8 cellular contexts compared by ENCODE assay signal in genomic region chr20:38460040-38460623, GRCh38. TPM values are rescaled to one million over a fixed set of nuclear protein-coding genes. Genes with fewer than 3 reads are reported as not detected.
DNase-seq lines count a peak whose midpoint lies in the region; ATAC-seq and TF ChIP-seq lines count a peak whose summit lies in the region.

No MANE protein-coding gene starts in this region.

- H3K27ac ChIP-seq in PC-3 (ENCODE audit: low read length) = peak overlapping the region; percentile 25; the same call in 1 of the 2 replicates

- peak overlapping the region; percentile 60 for H3K4me2 ChIP-seq in PC-3 (ENCODE audit: low read length)

- no peaks in the 10 kb centered on the region for H3K9me3 ChIP-seq in PC-3 (ENCODE audit: low read length)

- DNase-seq in NCI-H2196 (lab: John Stamatoyannopoulos, UW; ENCODE audit: unreplicated experiment) = peak; percentile 80
- DNase-seq in NCI-H2196 treated with DMSO at 0.1 percent for 48 hours (lab: John Stamatoyannopoulos, UW; ENCODE audit: unreplicated experiment) = no peak
- peak; percentile 91 for DNase-seq in PC-3
- DNase-seq in fibroblast of the aortic adventitia (ENCODE audit: low read depth) = peak; percentile 80
- DNase-seq in stromal cell of bone marrow (ENCODE audit: low read depth) = peak; percentile 30
- DNase-seq in stimulated activated CD8-positive, alpha-beta memory T cell treated with anti-CD3 and anti-CD28 coated beads, Interleukin-4, amount 100 ng/mL, for 48 hours = no peak

- POLR2A ChIA-PET in PC-3 (lab: Charles Lee; ENCODE audit: unreplicated experiment) = no interaction called here

- H3K27me3 ChIP-seq in PC-3 (ENCODE audit: low read length) = no peaks in the 10 kb centered on the region

- no peak for TF ChIP-seq CTCF in PC-3 (conservative IDR thresholded peaks at IDR 0.05; ENCODE audit: low read depth, low read length)
- TF ChIP-seq CTCF in fibroblast of the aortic adventitia (IDR thresholded peaks at IDR 0.05; ENCODE audit: insufficient read depth, low read length) = no peak

- H4K20me1 ChIP-seq in PC-3 (ENCODE audit: low read length) = no peaks in the 10 kb centered on the region

- H3K9me2 ChIP-seq in PC-3 (replicated peaks; ENCODE audit: low read length) = no peaks in the 10 kb centered on the region

- ATAC-seq in PC-3 = peak; percentile 98
- no peak for ATAC-seq in GM18870 (IDR thresholded peaks at IDR 0.05; ENCODE audit: unreplicated experiment)
- no peak for ATAC-seq in HG02623 (IDR thresholded peaks at IDR 0.05; ENCODE audit: unreplicated experiment)

- H2AFZ ChIP-seq in PC-3 (ENCODE audit: low read length) = no peak overlapping the region

- no TSS peak for BruUV-seq in PC-3 (replicated peaks; lab: Mats Ljungman, UMichigan)

- H3K4me3 ChIP-seq in PC-3 (ENCODE audit: low read length) (no peak overlapping the region), fibroblast of the aortic adventitia (ENCODE audit: low read depth, low read length) (no peak overlapping the region)

- peaks cover 10% of the 10 kb centered on the region for H3K4me1 ChIP-seq in PC-3 (ENCODE audit: insufficient read depth, low read length)

- H3K36me3 ChIP-seq in PC-3 (ENCODE audit: low read depth, low read length) = no peaks in the 10 kb centered on the region

- H3K9ac ChIP-seq in PC-3 (ENCODE audit: low read length) = no peak overlapping the region

- intact Hi-C loops in PC-3 (cut with micrococcal nuclease) = no loop called here

- no peaks in the 10 kb centered on the region for H3F3A ChIP-seq in PC-3 (ENCODE audit: low read length, unreplicated experiment)

- no peaks in the 10 kb centered on the region for H3K79me2 ChIP-seq in PC-3 (ENCODE audit: low read length)

- CTCF ChIA-PET in PC-3 (lab: Charles Lee) = interaction anchor here (0.7 kb wide), 1 partner anchor 11 kb away, joined by 12 read pairs; no protein-coding TSS in a partner anchor

RNA-seq across cellular contexts. Expression of gene RALGAPB, which starts 12.5 kb away (rescaled TPM):
- total RNA-seq in PC-3 (2014; rRNA removed) (28.0 and 30.4 TPM in 2 replicates), fibroblast of the aortic adventitia (ENCODE audit: low replicate concordance) (48.7 and 49.0 TPM in 2 replicates)

RNA-seq across cellular contexts. Expression of gene SNHG17, which starts 25.0 kb away (rescaled TPM):
- total RNA-seq in PC-3 (2014; rRNA removed) (52.0 and 62.0 TPM in 2 replicates), fibroblast of the aortic adventitia (ENCODE audit: low replicate concordance) (7.4 and 8.4 TPM in 2 replicates)

Comparison
In these comparisons a context has a peak if more than half of its experiments do, and no peak if none do; other contexts are left out.
1. DNase-seq: peak in NCI-H2196 (single experiment), PC-3 (single experiment), fibroblast of the aortic adventitia (single experiment) and stromal cell of bone marrow (single experiment); none in NCI-H2196 treated with DMSO at 0.1 percent for 48 hours (single experiment) and stimulated activated CD8-positive, alpha-beta memory T cell treated with anti-CD3 and anti-CD28 coated beads, Interleukin-4, amount 100 ng/mL, for 48 hours (single experiment).